In the genomic region with DNA sequence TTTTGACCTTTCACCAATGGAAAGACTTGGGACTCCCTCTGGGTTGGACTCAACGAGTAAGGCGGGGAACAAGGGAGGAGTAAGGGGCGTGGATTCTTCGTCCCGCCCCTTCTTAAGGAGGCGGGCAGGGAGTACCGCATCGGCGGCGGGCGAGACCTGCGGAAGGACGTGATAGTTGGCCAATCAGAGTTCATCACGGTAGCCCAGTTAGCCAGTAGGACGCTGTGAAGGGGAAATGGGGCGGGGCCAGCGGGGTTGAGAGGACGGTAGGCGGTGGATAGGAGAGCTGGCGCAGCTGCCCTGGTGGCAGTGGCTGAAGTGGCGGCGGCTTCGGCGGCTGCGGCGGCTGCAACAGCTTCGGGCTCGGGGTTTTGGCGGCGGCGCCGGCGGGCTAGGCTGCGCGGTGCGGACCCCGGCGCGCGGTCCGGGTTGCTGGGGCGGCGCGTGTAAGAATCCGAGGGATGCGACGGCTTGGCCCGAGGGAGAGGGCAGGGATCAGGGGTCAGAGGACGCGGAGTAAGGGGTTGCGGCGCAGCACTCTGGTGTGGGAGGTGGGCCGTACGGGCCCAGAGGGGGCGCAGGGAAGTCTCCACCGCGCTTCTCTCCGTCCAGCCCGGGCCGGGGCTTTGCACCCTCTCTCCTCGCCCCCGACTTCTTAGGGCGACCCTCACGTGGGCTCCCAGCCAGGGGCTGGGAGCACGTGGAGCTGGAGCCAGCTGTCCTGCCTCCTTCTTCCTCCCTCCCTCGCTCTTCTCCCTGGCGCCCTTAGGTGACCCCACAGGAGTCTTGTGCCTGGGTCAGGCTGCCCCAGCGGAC, we compare ENCODE assay signal across 8 cellular contexts. TPM values are rescaled to one million over a fixed set of nuclear protein-coding genes. Genes with fewer than 3 reads are reported as not detected.
A peak's percentile ranks its signal among the peaks of the same experiment; 100 is the strongest.
DNase-seq lines count a peak whose midpoint lies in the region; ATAC-seq lines count a peak whose summit lies in the region.

A gene (plus strand): TSS at position 284 of the 816 bp plus-strand sequence. CDS start 5,389 bp downstream, outside the sequence.

- H3K36me3 Mint-ChIP-seq in IgD-negative memory B cell, result no peaks in the 10 kb centered on the region

- peak within 1 kb of the TSS; percentile 91 to 98 (median 96) for H3K27ac Mint-ChIP-seq in IgD-negative memory B cell

- peak; percentile 99 for DNase-seq in DMS 273 (lab: John Stamatoyannopoulos, UW; ENCODE audit: unreplicated experiment)
- peak; percentile 82 for DNase-seq in OCI-M2 (lab: John Stamatoyannopoulos, UW; ENCODE audit: unreplicated experiment)
- DNase-seq in activated T-cell treated with anti-CD3 and anti-CD28 coated beads for 4 hours, result peak; percentile 98
- peak; percentile 100 for DNase-seq in epithelial cell of prostate (ENCODE audit: low read depth, low spot score)
- peak; percentile 100 for DNase-seq in mucosa of gallbladder (ENCODE audit: low spot score)
- peak; percentile 97 to 98 for DNase-seq in stimulated activated CD8-positive, alpha-beta memory T cell treated with anti-CD3 and anti-CD28 coated beads, Interleukin-4, amount 100 ng/mL, for 4 hours (ENCODE audit: low read depth in 2 of 2, low spot score in 1 of 2)

- ATAC-seq in GM21529 (IDR thresholded peaks at IDR 0.05; ENCODE audit: unreplicated experiment), result peak; percentile 87

- peak within 1 kb of the TSS; percentile 82 to 96 (median 91) for H3K4me3 Mint-ChIP-seq in IgD-negative memory B cell

- H3K27me3 Mint-ChIP-seq in IgD-negative memory B cell, result no peaks in the 10 kb centered on the region

- no peaks in the 10 kb centered on the region for H3K9me3 Mint-ChIP-seq in IgD-negative memory B cell

- peaks cover 23 to 31% (median 27%) of the 10 kb centered on the region in 3 donors for H3K4me1 Mint-ChIP-seq in IgD-negative memory B cell

- H3K27ac ChIP-seq in epithelial cell of prostate, result peak within 1 kb of the TSS; percentile 77

RNA-seq across cellular contexts. Expression of the gene that starts here (rescaled TPM):
- 17.4 TPM for polyA plus RNA-seq in IgD-negative memory B cell
- total RNA-seq in mucosa of gallbladder, result 97.1 TPM

Comparison
In these comparisons a context has a peak if more than half of its experiments do, and no peak if none do; other contexts are left out.
1. Peak in every context shown above with its lines: DNase-seq, ATAC-seq and H3K27ac ChIP-seq.